In the genomic region with DNA sequence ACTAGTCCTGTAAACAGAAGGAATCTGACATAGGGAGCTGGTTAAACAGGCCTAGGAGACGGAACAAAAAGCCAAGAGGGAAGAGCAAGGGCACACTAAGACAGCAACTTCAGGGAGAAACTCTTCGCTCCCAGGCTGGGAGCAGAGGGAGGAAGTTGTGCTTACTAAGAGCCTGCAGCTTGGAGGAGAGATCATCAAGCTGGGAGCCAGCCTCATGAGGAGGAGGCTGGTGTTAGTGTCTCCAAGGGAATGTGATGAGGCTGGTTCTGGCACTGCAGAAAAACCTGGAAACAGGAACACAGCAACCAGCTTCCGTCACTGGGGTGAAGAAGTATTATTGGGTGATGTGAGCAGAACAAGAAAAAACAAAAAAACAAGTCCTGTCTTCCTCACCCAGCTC, we compare ENCODE assay signal across 18 cellular contexts.
"Had no signal": no experiment of that assay in that cellular context is flagged by ENCODE, and none has a peak within 500 bp of the region (broad histone marks: within the 10 kb centered on the region; RNA-seq: fewer than 3 reads in every experiment).

No MANE protein-coding gene starts in this region.

- DNase-seq: activated CD4-positive, alpha-beta T cell treated with anti-CD3 and anti-CD28 coated beads for 1 hour; activated CD4-positive, alpha-beta T cell treated with anti-CD3 and anti-CD28 coated beads, Interleukin-2, amount 50 U/mL, for 1 hour; activated CD8-positive, alpha-beta T cell treated with anti-CD3 and anti-CD28 coated beads, Interleukin-2, amount 10 ng/mL, durations not matched to agents 7 days and 5 days; aorta; central memory CD4-positive, alpha-beta T cell; dermis blood vessel endothelial cell; effector CD8-positive, alpha-beta T cell; esophagus squamous epithelium; heart left ventricle; left lung; right lobe of liver; stimulated activated CD4-positive, alpha-beta T cell treated with anti-CD3 and anti-CD28 coated beads, Interleukin-1b, Interleukin-23, amount 100 ng/mL, for 48 hours; substantia nigra; T-helper 9 cell; tibial artery had no signal

- H3K4me3 ChIP-seq: esophagus squamous epithelium, heart left ventricle, left lung, right lobe of liver, skin epidermis, tibial artery, uterus had no signal

- ATAC-seq: activated CD8-positive, alpha-beta T cell treated with anti-CD3 and anti-CD28 coated beads, Interleukin-2, amount 10 ng/mL, durations not matched to agents 7 days and 5 days; activated naive CD4-positive, alpha-beta T cell treated with anti-CD3 and anti-CD28 coated beads, Interleukin-2, amount 50 U/mL, for 72 hours; left lung; right lobe of liver had no signal
